13 cellular contexts compared by ENCODE assay signal in genomic region chr1:73564294-73564693, GRCh38.
DNase-seq lines count a peak whose midpoint lies in the region; ATAC-seq and TF ChIP-seq lines count a peak whose summit lies in the region.
"Had no signal": no experiment of that assay in that cellular context is flagged by ENCODE, and none has a peak within 500 bp of the region (broad histone marks: within the 10 kb centered on the region; RNA-seq: fewer than 3 reads in every experiment).

No MANE protein-coding gene starts in this region.

- peaks cover 0 to 4% of the 10 kb centered on the region in 2 donors for H3K9me3 ChIP-seq in neuronal stem cell (replicated peaks in 1 of 2; ENCODE audit: control insufficient read depth in 2 of 2, insufficient read depth in 1 of 2, low read depth in 1 of 2, low read length in 2 of 2)

- no peak overlapping the region for H2BK5ac ChIP-seq in neuronal stem cell (ENCODE audit: low read length)

- peaks cover 15% of the 10 kb centered on the region for H3K36me3 Mint-ChIP-seq in WTC11
- H3K36me3 Mint-ChIP-seq: CD4-positive, alpha-beta memory T cell had no signal

- no peaks in the 10 kb centered on the region for H3K4me1 ChIP-seq in foreskin keratinocyte
- no peaks in the 10 kb centered on the region for H3K4me1 ChIP-seq in neuronal stem cell (ENCODE audit: control insufficient read depth in 2 of 2, insufficient read depth in 1 of 2, low read depth in 1 of 2, low read length in 2 of 2)

- H3K27ac Mint-ChIP-seq in WTC11 = peak overlapping the region; percentile 62
- H3K27ac Mint-ChIP-seq: B cell; CD4-positive, alpha-beta memory T cell had no signal

- no peaks in the 10 kb centered on the region for H3K79me1 ChIP-seq in neuronal stem cell (ENCODE audit: low read depth, low read length)

- peak overlapping the region; percentile 18 for H2AFZ ChIP-seq in neuronal stem cell (ENCODE audit: low read length)

- H3K14ac ChIP-seq in neuronal stem cell (ENCODE audit: low read length) = no peak overlapping the region

- H4K8ac ChIP-seq in neuronal stem cell (ENCODE audit: low read depth, low read length) = no peak overlapping the region

- H3K36me3 ChIP-seq in neuronal stem cell (replicated peaks in 1 of 2; ENCODE audit: control insufficient read depth in 2 of 2, insufficient read depth in 2 of 2, low read length in 2 of 2) = no peaks in the 10 kb centered on the region

- peaks cover 8% of the 10 kb centered on the region for H3K4me1 Mint-ChIP-seq in WTC11
- H3K4me1 Mint-ChIP-seq: B cell; CD4-positive, alpha-beta memory T cell had no signal

- H3K18ac ChIP-seq in neuronal stem cell (ENCODE audit: low read length) = no peak overlapping the region

- TF ChIP-seq CTCF in WTC11 (IDR thresholded peaks at IDR 0.05) (no peak), foreskin keratinocyte (conservative IDR thresholded peaks at IDR 0.05) (no peak)

- POLR2A ChIA-PET in WTC11 (lab: Charles Lee) = no interaction called here

- ATAC-seq in WTC11 (peak; percentile 72), foreskin keratinocyte (peak; percentile 41), HG02678 (IDR thresholded peaks at IDR 0.05; ENCODE audit: unreplicated experiment) (no peak)

- DNase-seq in HPDE6-E6E7 (ENCODE audit: extremely low spot score) (peak; percentile 1), WTC11 (ENCODE audit: low spot score) (no peak), foreskin keratinocyte (peak; percentile 60 to 80), neuronal stem cell (ENCODE audit: low spot score) (no peak), CD1c-positive myeloid dendritic cell (ENCODE audit: extremely low spot score) (no peak), SIG-M5 (lab: John Stamatoyannopoulos, UW) (no peak)
- DNase-seq: C1 segment of cervical spinal cord; CD4-positive, alpha-beta memory T cell; DMS153; DND-41; GDM1 had no signal

- no peak overlapping the region for H2BK15ac ChIP-seq in neuronal stem cell (ENCODE audit: low read length)

- H3K27ac ChIP-seq in foreskin keratinocyte (no peak overlapping the region), neuronal stem cell (replicated peaks; ENCODE audit: low read length) (no peak overlapping the region)

- no peak overlapping the region for H4K91ac ChIP-seq in neuronal stem cell (ENCODE audit: low read depth, low read length, poor library complexity)

- no peaks in the 10 kb centered on the region for H3K27me3 ChIP-seq in foreskin keratinocyte
- H3K27me3 ChIP-seq in neuronal stem cell (ENCODE audit: control insufficient read depth in 3 of 3, insufficient read depth in 3 of 3, low read depth in 1 of 3, low read length in 3 of 3) = no peaks in the 10 kb centered on the region

- no peak overlapping the region for H2AK5ac ChIP-seq in neuronal stem cell (ENCODE audit: low read depth, low read length)

- H2BK12ac ChIP-seq in neuronal stem cell (ENCODE audit: low read length) = no peak overlapping the region

- H3K23ac ChIP-seq in neuronal stem cell (ENCODE audit: low read depth, low read length, poor library complexity) = no peak overlapping the region

- H3K9ac ChIP-seq in neuronal stem cell (ENCODE audit: low read depth, low read length, poor library complexity) = no peak overlapping the region

- H2BK120ac ChIP-seq in neuronal stem cell (ENCODE audit: low read depth, low read length) = no peak overlapping the region

- H3K4ac ChIP-seq in neuronal stem cell (ENCODE audit: low read length) = no peak overlapping the region

- no peak overlapping the region for H3K4me3 ChIP-seq in neuronal stem cell (ENCODE audit: low read length in 2 of 2)

- H3K4me3 Mint-ChIP-seq in WTC11 = no peak overlapping the region
- H3K4me3 Mint-ChIP-seq: B cell; CD4-positive, alpha-beta memory T cell had no signal

- H3K9me3 Mint-ChIP-seq in WTC11 = peaks cover 41% of the 10 kb centered on the region

- H3K4me2 ChIP-seq in neuronal stem cell (ENCODE audit: insufficient read depth, low read length, poor library complexity, severe bottlenecking) = no peak overlapping the region

- no peaks in the 10 kb centered on the region for H3K27me3 Mint-ChIP-seq in WTC11 (ENCODE audit: low read depth)
- H3K27me3 Mint-ChIP-seq: B cell; CD4-positive, alpha-beta memory T cell had no signal

- WGBS in neuronal stem cell (ENCODE audit: extremely low coverage in 2 of 2, insufficient read length in 2 of 2, insufficient replicate concordance in 1 of 2), 2 donors = no CpG with 5 or more reads among the region's 4 CpGs

- CTCF ChIA-PET in WTC11 (lab: Charles Lee) = no interaction called here

TF ChIP-seq in WTC11, 78 proteins besides CTCF, POLR2A, EP300 and RAD21:
- TF ChIP-seq ZNF317 (CRISPR knock-in tag; IDR thresholded peaks at IDR 0.05; ENCODE audit: borderline replicate concordance, low read depth) (no peak), SMAD3 (CRISPR knock-in tag; IDR thresholded peaks at IDR 0.05; ENCODE audit: borderline replicate concordance) (no peak), FOXP4 (CRISPR knock-in tag; IDR thresholded peaks at IDR 0.05) (no peak), NFATC4 (CRISPR knock-in tag; IDR thresholded peaks at IDR 0.05) (no peak), USF1 (CRISPR knock-in tag; IDR thresholded peaks at IDR 0.05) (no peak), NR1H2 (CRISPR knock-in tag; IDR thresholded peaks at IDR 0.05) (no peak), NFE2L1 (CRISPR knock-in tag; IDR thresholded peaks at IDR 0.05) (no peak), HMGA2 (CRISPR knock-in tag; IDR thresholded peaks at IDR 0.05) (no peak), TEAD4 (CRISPR knock-in tag; IDR thresholded peaks at IDR 0.05) (no peak), ZNF416 (CRISPR knock-in tag; IDR thresholded peaks at IDR 0.05) (no peak), KAT7 (CRISPR knock-in tag; IDR thresholded peaks at IDR 0.05; ENCODE audit: borderline replicate concordance) (no peak), HMGXB4 (CRISPR knock-in tag; IDR thresholded peaks at IDR 0.05) (no peak), ATF1 (CRISPR knock-in tag; IDR thresholded peaks at IDR 0.05) (no peak), ATF6 (CRISPR knock-in tag; IDR thresholded peaks at IDR 0.05) (no peak), ESRRA (CRISPR knock-in tag; IDR thresholded peaks at IDR 0.05; ENCODE audit: borderline replicate concordance) (no peak), CREM (CRISPR knock-in tag; IDR thresholded peaks at IDR 0.05) (no peak), CREB1 (CRISPR knock-in tag; IDR thresholded peaks at IDR 0.05) (no peak)

Comparison
In these comparisons a context has a peak if more than half of its experiments do, and no peak if none do; other contexts are left out.
1. DNase-seq: peak in HPDE6-E6E7 (single experiment) and foreskin keratinocyte (2 of 2); none in WTC11 (single experiment), neuronal stem cell (single experiment), CD1c-positive myeloid dendritic cell (single experiment) and SIG-M5 (single experiment).